In the genomic region with DNA sequence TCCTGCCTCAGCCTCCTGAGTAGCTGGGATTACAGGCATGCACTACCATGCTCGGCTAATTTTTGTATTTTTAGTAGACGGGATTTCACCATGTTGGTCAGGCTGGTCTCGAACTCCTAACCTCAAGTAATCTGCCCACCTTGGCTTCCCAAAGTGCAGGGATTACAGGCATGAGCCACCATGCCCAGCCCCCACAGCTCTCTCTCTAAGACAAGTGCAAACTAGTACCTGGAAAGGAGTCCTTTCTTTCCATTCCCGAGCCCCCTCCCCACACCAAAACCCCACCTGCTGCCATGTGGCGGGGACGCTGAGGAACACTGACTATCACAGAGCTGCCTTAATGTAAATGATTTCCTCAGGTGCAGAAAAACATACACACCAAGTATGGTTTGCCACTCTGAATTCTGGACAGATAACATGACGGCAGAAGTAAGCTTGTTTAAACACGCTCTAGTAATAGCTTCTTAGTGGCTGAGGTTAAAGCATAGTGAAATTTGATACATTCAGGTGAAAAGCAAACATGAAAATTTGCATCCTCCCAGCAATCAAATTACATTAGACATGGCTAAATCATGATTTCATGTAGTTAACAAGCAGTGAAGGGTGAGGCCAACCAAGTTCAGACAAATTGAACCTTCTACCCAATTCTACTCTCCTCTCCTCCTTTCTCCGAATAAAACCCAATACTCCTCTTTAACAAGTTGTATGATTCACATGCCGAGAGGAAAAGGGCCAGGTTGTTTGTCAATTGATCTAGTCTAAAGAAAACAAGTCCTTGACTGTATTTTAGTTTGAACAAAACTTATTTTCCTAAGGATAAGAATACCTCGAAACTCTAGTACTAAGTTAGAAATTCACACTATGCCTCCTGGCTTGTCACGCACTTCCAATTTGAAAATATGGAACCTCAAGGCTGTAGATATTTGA, we compare ENCODE assay signal across 11 cellular contexts. TPM values are rescaled to one million over a fixed set of nuclear protein-coding genes. Genes with fewer than 3 reads are reported as not detected.
DNase-seq lines count a peak whose midpoint lies in the region; ATAC-seq and TF ChIP-seq lines count a peak whose summit lies in the region.
"Had no signal": no experiment of that assay in that cellular context is flagged by ENCODE, and none has a peak within 500 bp of the region (broad histone marks: within the 10 kb centered on the region; RNA-seq: fewer than 3 reads in every experiment).

No MANE protein-coding gene starts in this region.

- peak overlapping the region; percentile 95 for H3K27ac Mint-ChIP-seq in HFFc6
- H3K27ac Mint-ChIP-seq: memory B cell had no signal

- H3K9ac ChIP-seq in smooth muscle cell (ENCODE audit: low read depth), result no peak overlapping the region

- H3K36me3 ChIP-seq in smooth muscle cell (ENCODE audit: low read depth), result no peaks in the 10 kb centered on the region

- no peaks in the 10 kb centered on the region for H3K4me1 ChIP-seq in smooth muscle cell (ENCODE audit: low read depth)

- H3K9me3 Mint-ChIP-seq in HFFc6, result no peaks in the 10 kb centered on the region
- H3K9me3 Mint-ChIP-seq: memory B cell had no signal

- H3K79me2 ChIP-seq in smooth muscle cell (ENCODE audit: low read depth), result peaks cover 11% of the 10 kb centered on the region

- no peaks in the 10 kb centered on the region for H3K27me3 ChIP-seq in smooth muscle cell (ENCODE audit: low read depth)

- peaks cover 57% of the 10 kb centered on the region for H4K20me1 ChIP-seq in smooth muscle cell (ENCODE audit: low read depth)

- no peak overlapping the region for H2AFZ ChIP-seq in smooth muscle cell (ENCODE audit: low read depth)

- H3F3A ChIP-seq in smooth muscle cell (ENCODE audit: low read depth), result peaks cover 62% of the 10 kb centered on the region

- no peak overlapping the region for H3K4me3 ChIP-seq in smooth muscle cell

- H3K27me3 Mint-ChIP-seq in HFFc6 (ENCODE audit: insufficient read depth), result no peaks in the 10 kb centered on the region
- H3K27me3 Mint-ChIP-seq: memory B cell had no signal

- 77% methylated on average over 12 of the region's 12 CpGs for WGBS in smooth muscle cell (ENCODE audit: low lambda C conversion rate)

- DNase-seq in HFFc6 (no peak), NCI-H510A treated with DMSO at 0.1 percent for 48 hours (lab: John Stamatoyannopoulos, UW) (peak; percentile 100), smooth muscle cell (lab: John Stamatoyannopoulos, UW; ENCODE audit: unreplicated experiment) (no peak), dedifferentiated amniotic fluid mesenchymal stem cell (ENCODE audit: extremely low spot score) (no peak), iPS-NIHi7 (ENCODE audit: extremely low spot score) (no peak)
- DNase-seq: activated T-cell treated with anti-CD3 and anti-CD28 coated beads for 4 hours, EL had no signal

- TF ChIP-seq CTCF in HFFc6 (IDR thresholded peaks at IDR 0.05) (no peak), smooth muscle cell (IDR thresholded peaks at IDR 0.05; ENCODE audit: borderline replicate concordance, insufficient read depth, poor library complexity, severe bottlenecking) (no peak)

- peaks cover 42% of the 10 kb centered on the region for H3K4me1 Mint-ChIP-seq in HFFc6 (ENCODE audit: low read depth)
- H3K4me1 Mint-ChIP-seq: memory B cell had no signal

- H3K9me3 ChIP-seq in smooth muscle cell (replicated peaks; ENCODE audit: low read depth), result no peaks in the 10 kb centered on the region

- peak; percentile 36 for ATAC-seq in esophagus mucosa
- ATAC-seq in HG02970 (IDR thresholded peaks at IDR 0.05; ENCODE audit: low FRiP score, unreplicated experiment), result no peak
- ATAC-seq in HG03139 (IDR thresholded peaks at IDR 0.05; ENCODE audit: unreplicated experiment), result no peak

- H3K4me3 Mint-ChIP-seq in HFFc6, result peak overlapping the region; percentile 37; the same call in 1 of the 2 replicates
- H3K4me3 Mint-ChIP-seq: memory B cell had no signal

- peaks cover 9% of the 10 kb centered on the region; the same call in 1 of the 2 replicates for H3K36me3 Mint-ChIP-seq in HFFc6 (ENCODE audit: low read depth)

- peak overlapping the region; percentile 92 for H3K27ac ChIP-seq in smooth muscle cell (ENCODE audit: low read depth)

- no peak overlapping the region for H3K4me2 ChIP-seq in smooth muscle cell

RNA-seq across cellular contexts. Expression of gene ERRFI1, which starts 19.8 kb away (rescaled TPM):
- 10 to 100 TPM; 15.8 to 25.5 (median 19.0) TPM for total RNA-seq in HFFc6 (2021; fragmentation: NEBNext Ultra II Directional; extraction: Animal tissue kit (Norgen Biotek cat#: 25700))
- 25.4 TPM for total RNA-seq in esophagus mucosa
- 172 and 184 TPM in 2 replicates for total RNA-seq in smooth muscle cell
- 81.6 and 90.9 TPM in 2 replicates for polyA plus RNA-seq in smooth muscle cell

RNA-seq across cellular contexts. Expression of gene PARK7, which starts 44.8 kb away (rescaled TPM):
- 100 to 1,000 TPM; 331 to 377 (median 362) TPM for total RNA-seq in HFFc6 (2021; fragmentation: NEBNext Ultra II Directional; extraction: Animal tissue kit (Norgen Biotek cat#: 25700))
- total RNA-seq in esophagus mucosa, result 170 TPM
- 177 and 179 TPM in 2 replicates for total RNA-seq in smooth muscle cell
- 434 and 461 TPM in 2 replicates for polyA plus RNA-seq in smooth muscle cell
